Comparison of ENCODE assay signal across 20 cellular contexts in the genomic region with DNA sequence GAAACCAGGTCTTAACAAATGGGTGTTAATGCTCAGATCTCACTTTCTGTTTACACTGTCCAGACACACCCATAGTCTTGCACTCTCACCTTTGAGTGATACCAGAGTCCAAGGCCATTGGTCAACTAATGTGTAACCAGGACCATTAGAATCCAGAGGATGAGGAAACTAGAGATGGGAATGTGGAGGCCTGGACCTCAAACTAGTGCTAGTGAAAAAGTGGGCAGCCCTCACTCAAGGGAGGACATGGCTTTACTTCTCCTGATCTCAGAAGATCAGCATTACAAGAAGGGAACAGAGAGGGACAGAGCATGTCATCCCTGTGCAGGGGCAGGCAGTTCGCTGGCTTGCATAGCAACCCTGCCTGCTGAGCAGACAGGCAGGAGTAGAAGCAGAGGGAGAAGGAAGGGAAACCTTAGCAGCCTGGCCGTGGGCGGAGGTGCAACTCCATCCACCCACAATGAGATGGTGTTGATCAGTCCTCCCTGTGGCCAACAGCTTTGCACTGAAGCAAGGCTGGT. TPM values are rescaled to one million over a fixed set of nuclear protein-coding genes. Genes with fewer than 3 reads are reported as not detected.
DNase-seq lines count a peak whose midpoint lies in the region; ATAC-seq and TF ChIP-seq lines count a peak whose summit lies in the region.
"Had no signal": no experiment of that assay in that cellular context is flagged by ENCODE, and none has a peak within 500 bp of the region (broad histone marks: within the 10 kb centered on the region; RNA-seq: fewer than 3 reads in every experiment).

No MANE protein-coding gene starts in this region.

- no peak overlapping the region for H3K27ac Mint-ChIP-seq in stimulated activated naive CD8-positive, alpha-beta T cell treated with anti-CD3 and anti-CD28 coated beads, Interleukin-15, amount 100 ng/mL, for 72 hours
- H3K27ac Mint-ChIP-seq in glutamatergic neuron (ENCODE audit: unreplicated experiment) = no peak overlapping the region
- H3K27ac Mint-ChIP-seq: CD8-positive, alpha-beta T cell; endodermal cell had no signal

- H3K27ac ChIP-seq in colonic mucosa = no peak overlapping the region
- H3K27ac ChIP-seq in effector memory CD4-positive, alpha-beta T cell (ENCODE audit: insufficient read depth, low read length, poor library complexity, severe bottlenecking) = no peak overlapping the region
- H3K27ac ChIP-seq: SJSA1, stomach, uterus had no signal

- no peak overlapping the region for H3K9ac ChIP-seq in colonic mucosa (ENCODE audit: low read depth in 2 of 2, low read length in 2 of 2)

- H3K4me1 Mint-ChIP-seq in stimulated activated naive CD8-positive, alpha-beta T cell treated with anti-CD3 and anti-CD28 coated beads, Interleukin-15, amount 100 ng/mL, for 72 hours = peaks cover 9% of the 10 kb centered on the region
- H3K4me1 Mint-ChIP-seq in glutamatergic neuron (ENCODE audit: low read depth, unreplicated experiment) = no peaks in the 10 kb centered on the region

- peaks cover 3 to 5% of the 10 kb centered on the region in 2 donors for H3K9me3 Mint-ChIP-seq in stimulated activated naive CD8-positive, alpha-beta T cell treated with anti-CD3 and anti-CD28 coated beads, Interleukin-15, amount 100 ng/mL, for 72 hours
- H3K9me3 Mint-ChIP-seq in glutamatergic neuron (ENCODE audit: unreplicated experiment) = no peaks in the 10 kb centered on the region

- no peaks in the 10 kb centered on the region for H3K4me1 ChIP-seq in colonic mucosa
- no peaks in the 10 kb centered on the region for H3K4me1 ChIP-seq in effector memory CD4-positive, alpha-beta T cell (ENCODE audit: control insufficient read depth, insufficient read depth, low read length, poor library complexity, severe bottlenecking)
- H3K4me1 ChIP-seq: SJSA1, stomach, uterus had no signal

- H3K4me3 ChIP-seq in colonic mucosa = no peak overlapping the region
- no peak overlapping the region for H3K4me3 ChIP-seq in effector memory CD4-positive, alpha-beta T cell (ENCODE audit: insufficient read depth, low read depth, low read length, poor library complexity, severe bottlenecking)
- H3K4me3 ChIP-seq: SJSA1, stomach, uterus had no signal

- no peaks in the 10 kb centered on the region for H3K36me3 Mint-ChIP-seq in glutamatergic neuron (ENCODE audit: unreplicated experiment)
- H3K36me3 Mint-ChIP-seq: CD8-positive, alpha-beta T cell had no signal

- no peak for TF ChIP-seq CTCF in colonic mucosa (IDR thresholded peaks at IDR 0.05)
- TF ChIP-seq CTCF in glutamatergic neuron (IDR thresholded peaks at IDR 0.05; ENCODE audit: partially characterized antibody, unreplicated experiment) = no peak

- H3K4me3 Mint-ChIP-seq in stimulated activated naive CD8-positive, alpha-beta T cell treated with anti-CD3 and anti-CD28 coated beads, Interleukin-15, amount 100 ng/mL, for 72 hours = no peak overlapping the region
- H3K4me3 Mint-ChIP-seq in glutamatergic neuron (ENCODE audit: unreplicated experiment) = no peak overlapping the region
- H3K4me3 Mint-ChIP-seq: CD8-positive, alpha-beta T cell; endodermal cell had no signal

- H3K36me3 ChIP-seq in colonic mucosa = no peaks in the 10 kb centered on the region
- no peaks in the 10 kb centered on the region for H3K36me3 ChIP-seq in effector memory CD4-positive, alpha-beta T cell (ENCODE audit: control insufficient read depth, insufficient read depth, low read length)
- H3K36me3 ChIP-seq: SJSA1, stomach, uterus had no signal

- peak; percentile 14 for DNase-seq in stimulated activated naive CD8-positive, alpha-beta T cell treated with anti-CD3 and anti-CD28 coated beads, Interleukin-15, Interleukin-2, amounts not matched to agents 100 U/mL and 50 U/mL, for 24 hours
- DNase-seq in stimulated activated naive CD8-positive, alpha-beta T cell treated with anti-CD3 and anti-CD28 coated beads, Interleukin-15, amount 100 ng/mL, for 72 hours = no peak
- DNase-seq in colonic mucosa (peak; percentile 50), EL (no peak), glutamatergic neuron (no peak)
- DNase-seq in effector memory CD4-positive, alpha-beta T cell = no peak
- DNase-seq: ACHN; activated CD4-positive, CD25-positive, alpha-beta regulatory T cell treated with anti-CD3 and anti-CD28 coated beads, Interleukin-2, amount 50 U/mL, for 72 hours; activated gamma-delta T cell treated with Interleukin-2 at 50 U/mL for 16 hours; CD8-positive, alpha-beta T cell; cerebellar nuclear complex; endodermal cell; NCI-H1417 treated with DMSO at 0.1 percent for 48 hours; NCI-H82; PC-3; stomach; uterus had no signal

- ATAC-seq in stimulated activated naive CD8-positive, alpha-beta T cell treated with anti-CD3 and anti-CD28 coated beads, Interleukin-15, Interleukin-2, amounts not matched to agents 100 U/mL and 50 U/mL, for 24 hours = peak; percentile 28
- ATAC-seq in stimulated activated naive CD8-positive, alpha-beta T cell treated with anti-CD3 and anti-CD28 coated beads, Interleukin-15, amount 100 ng/mL, for 72 hours = no peak
- ATAC-seq in HG02798 (IDR thresholded peaks at IDR 0.05; ENCODE audit: poor library complexity, unreplicated experiment) (peak; percentile 83), GM21367 (IDR thresholded peaks at IDR 0.05; ENCODE audit: unreplicated experiment) (no peak)
- ATAC-seq: CD8-positive, alpha-beta T cell; PC-3 had no signal

- no peaks in the 10 kb centered on the region for H3K27me3 ChIP-seq in colonic mucosa
- no peaks in the 10 kb centered on the region for H3K27me3 ChIP-seq in effector memory CD4-positive, alpha-beta T cell (replicated peaks; ENCODE audit: control insufficient read depth, insufficient read depth, low read length, poor library complexity, severe bottlenecking)
- H3K27me3 ChIP-seq: SJSA1, uterus had no signal

- no peaks in the 10 kb centered on the region for H3K9me3 ChIP-seq in colonic mucosa
- no peaks in the 10 kb centered on the region for H3K9me3 ChIP-seq in effector memory CD4-positive, alpha-beta T cell (ENCODE audit: control insufficient read depth, low read length)
- H3K9me3 ChIP-seq: SJSA1, uterus had no signal

- H3K27me3 Mint-ChIP-seq in stimulated activated naive CD8-positive, alpha-beta T cell treated with anti-CD3 and anti-CD28 coated beads, Interleukin-15, amount 100 ng/mL, for 72 hours = peaks cover 51% of the 10 kb centered on the region
- H3K27me3 Mint-ChIP-seq in glutamatergic neuron (ENCODE audit: unreplicated experiment) = no peaks in the 10 kb centered on the region

- intact Hi-C loops in colonic mucosa (cut with DNase I) = no loop called here

RNA-seq across cellular contexts. Expression of gene XRN2, which starts 22.6 kb away (rescaled TPM):
- 10 to 100 TPM; 39.0 to 41.8 TPM for total RNA-seq in colonic mucosa
- 86.2 TPM for total RNA-seq in glutamatergic neuron (ENCODE audit: unreplicated experiment)

Comparison
In these comparisons a context has a peak if more than half of its experiments do, and no peak if none do; other contexts are left out.
1. ATAC-seq: peak in stimulated activated naive CD8-positive, alpha-beta T cell treated with anti-CD3 and anti-CD28 coated beads, Interleukin-15, Interleukin-2, amounts not matched to agents 100 U/mL and 50 U/mL, for 24 hours (single experiment) and HG02798 (single experiment); none in stimulated activated naive CD8-positive, alpha-beta T cell treated with anti-CD3 and anti-CD28 coated beads, Interleukin-15, amount 100 ng/mL, for 72 hours (single experiment) and GM21367 (single experiment).
2. DNase-seq: peak in stimulated activated naive CD8-positive, alpha-beta T cell treated with anti-CD3 and anti-CD28 coated beads, Interleukin-15, Interleukin-2, amounts not matched to agents 100 U/mL and 50 U/mL, for 24 hours (single experiment) and colonic mucosa (single experiment); none in stimulated activated naive CD8-positive, alpha-beta T cell treated with anti-CD3 and anti-CD28 coated beads, Interleukin-15, amount 100 ng/mL, for 72 hours (0 of 2), EL (single experiment), glutamatergic neuron (single experiment) and effector memory CD4-positive, alpha-beta T cell (0 of 3).